Comparison of ENCODE assay signal across 2 cellular contexts in genomic region chr6:73225396-73225795, GRCh38.
TF ChIP-seq lines count a peak whose summit lies in the region.

Gene KHDC1L (minus strand): TSS chr6:73225496. CDS start chr6:73225408, 88 bp downstream.

TF ChIP-seq in HCT116, 20 proteins besides CTCF, POLR2A, EP300 and RAD21:
- TF ChIP-seq, protein P1, sequence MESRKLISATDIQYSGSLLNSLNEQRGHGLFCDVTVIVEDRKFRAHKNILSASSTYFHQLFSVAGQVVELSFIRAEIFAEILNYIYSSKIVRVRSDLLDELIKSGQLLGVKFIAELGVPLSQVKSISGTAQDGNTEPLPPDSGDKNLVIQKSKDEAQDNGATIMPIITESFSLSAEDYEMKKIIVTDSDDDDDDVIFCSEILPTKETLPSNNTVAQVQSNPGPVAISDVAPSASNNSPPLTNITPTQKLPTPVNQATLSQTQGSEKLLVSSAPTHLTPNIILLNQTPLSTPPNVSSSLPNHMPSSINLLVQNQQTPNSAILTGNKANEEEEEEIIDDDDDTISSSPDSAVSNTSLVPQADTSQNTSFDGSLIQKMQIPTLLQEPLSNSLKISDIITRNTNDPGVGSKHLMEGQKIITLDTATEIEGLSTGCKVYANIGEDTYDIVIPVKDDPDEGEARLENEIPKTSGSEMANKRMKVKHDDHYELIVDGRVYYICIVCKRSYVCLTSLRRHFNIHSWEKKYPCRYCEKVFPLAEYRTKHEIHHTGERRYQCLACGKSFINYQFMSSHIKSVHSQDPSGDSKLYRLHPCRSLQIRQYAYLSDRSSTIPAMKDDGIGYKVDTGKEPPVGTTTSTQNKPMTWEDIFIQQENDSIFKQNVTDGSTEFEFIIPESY (IDR thresholded peaks at IDR 0.05; ENCODE audit: extremely low read depth, insufficient replicate concordance, low read length): no peak
- TF ChIP-seq YY1 (IDR thresholded peaks at IDR 0.05; ENCODE audit: extremely low read depth, insufficient replicate concordance, low read depth, low read length) (no peak), ZNF274 (IDR thresholded peaks at IDR 0.05; ENCODE audit: low read depth, low read length) (no peak)

TF ChIP-seq in K562, 482 proteins besides CTCF, POLR2A, EP300 and RAD21:
- TF ChIP-seq NFXL1 (CRISPR knock-in tag; IDR thresholded peaks at IDR 0.05) (no peak), BRF1 (IDR thresholded peaks at IDR 0.05; ENCODE audit: borderline replicate concordance, extremely low read depth, insufficient read length) (no peak), NELFE (IDR thresholded peaks at IDR 0.05; ENCODE audit: insufficient read depth, insufficient read length) (no peak), SMARCA4 (IDR thresholded peaks at IDR 0.05) (no peak), CHD2 (IDR thresholded peaks at IDR 0.05; ENCODE audit: low read depth, low read length) (no peak), FOSL1 (tag; conservative IDR thresholded peaks at IDR 0.05) (no peak), ZNF232 (CRISPR knock-in tag; IDR thresholded peaks at IDR 0.05) (no peak), E2F6 (IDR thresholded peaks at IDR 0.05; ENCODE audit: borderline replicate concordance in 1 of 2, extremely low read depth in 1 of 2, insufficient read depth in 1 of 2, insufficient read length in 1 of 2, low read depth in 1 of 2, low read length in 1 of 2, poor library complexity in 1 of 2, severe bottlenecking in 1 of 2) (no peak), ZNF174 (CRISPR knock-in tag; IDR thresholded peaks at IDR 0.05) (no peak), POLR2AphosphoS2 (IDR thresholded peaks at IDR 0.05; ENCODE audit: low read length) (no peak), GTF2E2 (tag; IDR thresholded peaks at IDR 0.05) (no peak)
- TF ChIP-seq, protein P2, sequence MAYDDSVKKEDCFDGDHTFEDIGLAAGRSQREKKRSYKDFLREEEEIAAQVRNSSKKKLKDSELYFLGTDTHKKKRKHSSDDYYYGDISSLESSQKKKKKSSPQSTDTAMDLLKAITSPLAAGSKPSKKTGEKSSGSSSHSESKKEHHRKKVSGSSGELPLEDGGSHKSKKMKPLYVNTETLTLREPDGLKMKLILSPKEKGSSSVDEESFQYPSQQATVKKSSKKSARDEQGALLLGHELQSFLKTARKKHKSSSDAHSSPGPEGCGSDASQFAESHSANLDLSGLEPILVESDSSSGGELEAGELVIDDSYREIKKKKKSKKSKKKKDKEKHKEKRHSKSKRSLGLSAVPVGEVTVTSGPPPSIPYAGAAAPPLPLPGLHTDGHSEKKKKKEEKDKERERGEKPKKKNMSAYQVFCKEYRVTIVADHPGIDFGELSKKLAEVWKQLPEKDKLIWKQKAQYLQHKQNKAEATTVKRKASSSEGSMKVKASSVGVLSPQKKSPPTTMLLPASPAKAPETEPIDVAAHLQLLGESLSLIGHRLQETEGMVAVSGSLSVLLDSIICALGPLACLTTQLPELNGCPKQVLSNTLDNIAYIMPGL (CRISPR knock-in tag; IDR thresholded peaks at IDR 0.05): no peak
- TF ChIP-seq, protein P3, sequence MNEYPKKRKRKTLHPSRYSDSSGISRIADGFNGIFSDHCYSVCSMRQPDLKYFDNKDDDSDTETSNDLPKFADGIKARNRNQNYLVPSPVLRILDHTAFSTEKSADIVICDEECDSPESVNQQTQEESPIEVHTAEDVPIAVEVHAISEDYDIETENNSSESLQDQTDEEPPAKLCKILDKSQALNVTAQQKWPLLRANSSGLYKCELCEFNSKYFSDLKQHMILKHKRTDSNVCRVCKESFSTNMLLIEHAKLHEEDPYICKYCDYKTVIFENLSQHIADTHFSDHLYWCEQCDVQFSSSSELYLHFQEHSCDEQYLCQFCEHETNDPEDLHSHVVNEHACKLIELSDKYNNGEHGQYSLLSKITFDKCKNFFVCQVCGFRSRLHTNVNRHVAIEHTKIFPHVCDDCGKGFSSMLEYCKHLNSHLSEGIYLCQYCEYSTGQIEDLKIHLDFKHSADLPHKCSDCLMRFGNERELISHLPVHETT (CRISPR knock-in tag; conservative IDR thresholded peaks at IDR 0.05 in 1 of 2, IDR thresholded peaks at IDR 0.05 in 1 of 2): no peak
- TF ChIP-seq, protein P4, sequence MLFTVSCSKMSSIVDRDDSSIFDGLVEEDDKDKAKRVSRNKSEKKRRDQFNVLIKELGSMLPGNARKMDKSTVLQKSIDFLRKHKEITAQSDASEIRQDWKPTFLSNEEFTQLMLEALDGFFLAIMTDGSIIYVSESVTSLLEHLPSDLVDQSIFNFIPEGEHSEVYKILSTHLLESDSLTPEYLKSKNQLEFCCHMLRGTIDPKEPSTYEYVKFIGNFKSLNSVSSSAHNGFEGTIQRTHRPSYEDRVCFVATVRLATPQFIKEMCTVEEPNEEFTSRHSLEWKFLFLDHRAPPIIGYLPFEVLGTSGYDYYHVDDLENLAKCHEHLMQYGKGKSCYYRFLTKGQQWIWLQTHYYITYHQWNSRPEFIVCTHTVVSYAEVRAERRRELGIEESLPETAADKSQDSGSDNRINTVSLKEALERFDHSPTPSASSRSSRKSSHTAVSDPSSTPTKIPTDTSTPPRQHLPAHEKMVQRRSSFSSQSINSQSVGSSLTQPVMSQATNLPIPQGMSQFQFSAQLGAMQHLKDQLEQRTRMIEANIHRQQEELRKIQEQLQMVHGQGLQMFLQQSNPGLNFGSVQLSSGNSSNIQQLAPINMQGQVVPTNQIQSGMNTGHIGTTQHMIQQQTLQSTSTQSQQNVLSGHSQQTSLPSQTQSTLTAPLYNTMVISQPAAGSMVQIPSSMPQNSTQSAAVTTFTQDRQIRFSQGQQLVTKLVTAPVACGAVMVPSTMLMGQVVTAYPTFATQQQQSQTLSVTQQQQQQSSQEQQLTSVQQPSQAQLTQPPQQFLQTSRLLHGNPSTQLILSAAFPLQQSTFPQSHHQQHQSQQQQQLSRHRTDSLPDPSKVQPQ (CRISPR knock-in tag; IDR thresholded peaks at IDR 0.05; ENCODE audit: borderline replicate concordance): no peak
